8 cellular contexts compared by ENCODE assay signal in the genomic region with DNA sequence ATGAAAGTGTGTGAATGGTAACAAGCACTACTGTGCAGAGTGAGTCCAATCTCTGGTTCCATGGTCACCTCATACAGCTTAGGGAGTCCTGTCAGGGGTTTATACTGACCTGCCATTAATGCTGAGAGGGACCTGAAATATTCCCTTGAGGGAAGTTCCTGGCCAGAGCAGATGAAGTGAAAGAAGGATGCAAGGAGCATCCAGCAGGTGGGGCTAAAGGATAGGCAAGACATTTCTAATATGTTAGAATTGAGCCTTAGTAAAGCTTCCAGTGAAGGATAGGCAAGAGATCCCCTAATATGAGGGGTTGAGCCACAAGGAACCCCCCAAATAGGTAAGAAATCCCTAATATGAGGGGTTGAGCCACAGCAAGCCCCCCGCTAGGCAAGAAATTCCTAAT. TPM values are rescaled to one million over a fixed set of nuclear protein-coding genes. Genes with fewer than 3 reads are reported as not detected.
DNase-seq lines count a peak whose midpoint lies in the region; ATAC-seq and TF ChIP-seq lines count a peak whose summit lies in the region.

No MANE protein-coding gene starts in this region.

- H2AFZ ChIP-seq in GM23338, result no peak overlapping the region

- peaks cover 17% of the 10 kb centered on the region for H3K36me3 ChIP-seq in GM23338 (ENCODE audit: insufficient read depth)
- no peaks in the 10 kb centered on the region for H3K36me3 ChIP-seq in iPS DF 6.9 (ENCODE audit: control insufficient read depth, insufficient read depth, low read length)

- POLR2A ChIA-PET in AG04450 (lab: Yijun Ruan, JAX), result no interaction called here

- peaks cover 41% of the 10 kb centered on the region for H3K9me3 Mint-ChIP-seq in GM23338

- H3K4me2 ChIP-seq in GM23338, result no peak overlapping the region

- no peak overlapping the region for H3K4me3 Mint-ChIP-seq in GM23338

- TF ChIP-seq CTCF in AG04450 (IDR thresholded peaks at IDR 0.05; ENCODE audit: low read depth, low read length) (peak; percentile 47), GM23338 (conservative IDR thresholded peaks at IDR 0.05; ENCODE audit: low read depth in 2 of 2) (peak; percentile 82 to 86)

- H3K4me1 ChIP-seq in GM23338 (ENCODE audit: insufficient read depth) (no peaks in the 10 kb centered on the region), iPS DF 6.9 (ENCODE audit: control insufficient read depth, insufficient read depth, low read length) (no peaks in the 10 kb centered on the region)

- peaks cover 10% of the 10 kb centered on the region for H3K27me3 Mint-ChIP-seq in GM23338 (ENCODE audit: insufficient read depth, low read depth, poor library complexity)

- peak; percentile 78 for ATAC-seq in GM23338
- no peak for ATAC-seq in HG03045 (IDR thresholded peaks at IDR 0.05; ENCODE audit: unreplicated experiment)

- DNase-seq in AG04450 (ENCODE audit: low read depth, low spot score) (no peak), GM23338 (ENCODE audit: low spot score) (peak; percentile 81), SKM-1 (lab: John Stamatoyannopoulos, UW; ENCODE audit: unreplicated experiment) (peak; percentile 29), iPS DF 6.9 (ENCODE audit: low read depth, low spot score) (peak; percentile 39), AG08395 (ENCODE audit: low spot score) (no peak), kidney glomerular epithelial cell (lab: John Stamatoyannopoulos, UW) (no peak), GM19240 (ENCODE audit: insufficient read length, low spot score) (no peak)

- no peaks in the 10 kb centered on the region for H3K4me1 Mint-ChIP-seq in GM23338

- peaks cover 25% of the 10 kb centered on the region for H3K9me3 ChIP-seq in AG04450 (ENCODE audit: control insufficient read depth, insufficient read depth, low read length)
- H3K9me3 ChIP-seq in iPS DF 6.9 (ENCODE audit: control insufficient read depth, insufficient read depth, low read length), result peaks cover 7% of the 10 kb centered on the region

- no peaks in the 10 kb centered on the region for H3K9me2 ChIP-seq in GM23338 (ENCODE audit: insufficient read depth)

- H3K27me3 ChIP-seq in AG04450 (ENCODE audit: control insufficient read depth, insufficient read depth, low read length) (no peaks in the 10 kb centered on the region), GM23338 (ENCODE audit: insufficient read depth) (no peaks in the 10 kb centered on the region), iPS DF 6.9 (ENCODE audit: control insufficient read depth, insufficient read depth, low read length) (no peaks in the 10 kb centered on the region)

- no peak overlapping the region for H3K27ac Mint-ChIP-seq in GM23338

- H3K36me3 Mint-ChIP-seq in GM23338 (ENCODE audit: low read depth), result peaks cover 29% of the 10 kb centered on the region

- CTCF ChIA-PET in AG04450 (lab: Charles Lee), result interaction anchor here (0.5 to 2.1 kb wide), 2 partner anchors 13 to 43 kb away, joined by 3 to 5 read pairs; no protein-coding TSS in a partner anchor

- no peaks in the 10 kb centered on the region for H3F3A ChIP-seq in GM23338 (replicated peaks; ENCODE audit: low read depth)

- no CpG with 5 or more reads among the region's 1 CpG for WGBS in iPS DF 6.9 (ENCODE audit: insufficient coverage, insufficient read length)

- no peaks in the 10 kb centered on the region for H4K20me1 ChIP-seq in GM23338 (replicated peaks; ENCODE audit: insufficient read depth)

- H3K27ac ChIP-seq in AG04450 (ENCODE audit: low read depth, low read length) (no peak overlapping the region), GM23338 (ENCODE audit: low read depth) (no peak overlapping the region), iPS DF 6.9 (ENCODE audit: low read length) (no peak overlapping the region)

- H3K79me2 ChIP-seq in GM23338 (replicated peaks; ENCODE audit: insufficient read depth), result no peaks in the 10 kb centered on the region

- H3K4me3 ChIP-seq in AG04450 (ENCODE audit: low read depth, low read length), result no peak overlapping the region
- H3K4me3 ChIP-seq in GM23338, result no peak overlapping the region
- H3K4me3 ChIP-seq in iPS DF 6.9 (ENCODE audit: low read length), result no peak overlapping the region

TF ChIP-seq in GM23338, 12 proteins besides CTCF, POLR2A, EP300 and RAD21:
- TF ChIP-seq, protein P1, sequence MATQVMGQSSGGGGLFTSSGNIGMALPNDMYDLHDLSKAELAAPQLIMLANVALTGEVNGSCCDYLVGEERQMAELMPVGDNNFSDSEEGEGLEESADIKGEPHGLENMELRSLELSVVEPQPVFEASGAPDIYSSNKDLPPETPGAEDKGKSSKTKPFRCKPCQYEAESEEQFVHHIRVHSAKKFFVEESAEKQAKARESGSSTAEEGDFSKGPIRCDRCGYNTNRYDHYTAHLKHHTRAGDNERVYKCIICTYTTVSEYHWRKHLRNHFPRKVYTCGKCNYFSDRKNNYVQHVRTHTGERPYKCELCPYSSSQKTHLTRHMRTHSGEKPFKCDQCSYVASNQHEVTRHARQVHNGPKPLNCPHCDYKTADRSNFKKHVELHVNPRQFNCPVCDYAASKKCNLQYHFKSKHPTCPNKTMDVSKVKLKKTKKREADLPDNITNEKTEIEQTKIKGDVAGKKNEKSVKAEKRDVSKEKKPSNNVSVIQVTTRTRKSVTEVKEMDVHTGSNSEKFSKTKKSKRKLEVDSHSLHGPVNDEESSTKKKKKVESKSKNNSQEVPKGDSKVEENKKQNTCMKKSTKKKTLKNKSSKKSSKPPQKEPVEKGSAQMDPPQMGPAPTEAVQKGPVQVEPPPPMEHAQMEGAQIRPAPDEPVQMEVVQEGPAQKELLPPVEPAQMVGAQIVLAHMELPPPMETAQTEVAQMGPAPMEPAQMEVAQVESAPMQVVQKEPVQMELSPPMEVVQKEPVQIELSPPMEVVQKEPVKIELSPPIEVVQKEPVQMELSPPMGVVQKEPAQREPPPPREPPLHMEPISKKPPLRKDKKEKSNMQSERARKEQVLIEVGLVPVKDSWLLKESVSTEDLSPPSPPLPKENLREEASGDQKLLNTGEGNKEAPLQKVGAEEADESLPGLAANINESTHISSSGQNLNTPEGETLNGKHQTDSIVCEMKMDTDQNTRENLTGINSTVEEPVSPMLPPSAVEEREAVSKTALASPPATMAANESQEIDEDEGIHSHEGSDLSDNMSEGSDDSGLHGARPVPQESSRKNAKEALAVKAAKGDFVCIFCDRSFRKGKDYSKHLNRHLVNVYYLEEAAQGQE (IDR thresholded peaks at IDR 0.05; ENCODE audit: unreplicated experiment), result no peak
- TF ChIP-seq STAT1 (IDR thresholded peaks at IDR 0.05; ENCODE audit: unreplicated experiment), result no peak
- no peak for TF ChIP-seq ZNF114 (CRISPR knock-in tag; IDR thresholded peaks at IDR 0.05)
- no peak for TF ChIP-seq CREB1 (CRISPR knock-in tag; IDR thresholded peaks at IDR 0.05; ENCODE audit: low read depth)
- TF ChIP-seq NANOG (IDR thresholded peaks at IDR 0.05; ENCODE audit: borderline replicate concordance), result no peak
- TF ChIP-seq EZH2 (IDR thresholded peaks at IDR 0.05; ENCODE audit: low read depth, unreplicated experiment), result no peak
TF ChIP-seq in GM23338: peak in this region for 0.

RNA-seq across cellular contexts. Expression of gene FAM221A, which starts 25.5 kb away (rescaled TPM):
- polyA plus RNA-seq in AG04450 (2011; rRNA removed) (3.1 and 3.5 TPM in 2 replicates), GM23338 (2016; fragmentation: Nextera tagmentation; extraction: Ambion mirVana) (31.9 and 35.7 TPM in 2 replicates)
- 3.4 and 3.5 TPM in 2 replicates for polyA minus RNA-seq in AG04450 (2011; rRNA and poly(A)+ RNA removed)
- total RNA-seq in GM23338 (2014; rRNA removed; shearing (Covaris generic)), result 29.9 and 31.4 TPM in 2 replicates

RNA-seq across cellular contexts. Expression of gene STK31, which starts 55.5 kb away (rescaled TPM):
- 0.04 and 0.09 TPM in 2 replicates for polyA plus RNA-seq in AG04450 (2011; rRNA removed)
- polyA minus RNA-seq in AG04450 (2011; rRNA and poly(A)+ RNA removed), result not detected in 2 replicates
- total RNA-seq in GM23338 (2014; rRNA removed; shearing (Covaris generic)), result 0.31 and 0.43 TPM in 2 replicates
- 0.14 and 0.55 TPM in 2 replicates for polyA plus RNA-seq in GM23338 (2016; fragmentation: Nextera tagmentation; extraction: Ambion mirVana)

RNA-seq across cellular contexts. Expression of gene CCDC126, which starts 57.3 kb away (rescaled TPM):
- polyA plus RNA-seq in AG04450 (2011; rRNA removed), result 5.7 and 7.6 TPM in 2 replicates
- 2.7 and 7.5 TPM in 2 replicates for polyA minus RNA-seq in AG04450 (2011; rRNA and poly(A)+ RNA removed)
- total RNA-seq in GM23338 (2014; rRNA removed; shearing (Covaris generic)), result 5.7 and 14.9 TPM in 2 replicates
- 3.6 and 6.6 TPM in 2 replicates for polyA plus RNA-seq in GM23338 (2016; fragmentation: Nextera tagmentation; extraction: Ambion mirVana)

Comparison
In these comparisons a context has a peak if more than half of its experiments do, and no peak if none do; other contexts are left out.
1. DNase-seq: peak in GM23338 (single experiment), SKM-1 (single experiment) and iPS DF 6.9 (single experiment); none in AG04450 (single experiment), AG08395 (single experiment), kidney glomerular epithelial cell (single experiment) and GM19240 (single experiment).